8 cellular contexts compared by ENCODE assay signal in the genomic region with DNA sequence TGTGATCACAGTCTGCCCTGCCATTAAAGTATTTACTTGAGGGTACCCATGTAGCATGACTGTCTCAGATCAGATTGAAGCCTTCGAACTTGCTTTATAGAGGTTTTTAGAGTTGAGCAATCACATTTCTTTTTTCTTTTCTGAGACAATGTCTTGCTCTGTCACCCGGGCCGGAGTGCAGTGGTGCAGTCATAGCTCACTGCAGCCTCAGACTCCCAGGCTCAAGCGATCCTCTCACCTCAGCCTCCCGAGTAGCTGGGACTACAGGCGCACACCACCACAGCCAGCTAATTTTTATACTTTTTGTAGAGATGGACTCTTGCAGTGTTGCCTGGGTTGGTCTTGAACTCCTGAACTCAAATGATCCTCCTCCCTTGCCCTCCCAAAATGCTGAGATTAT.
"Had no signal": no experiment of that assay in that cellular context is flagged by ENCODE, and none has a peak within 500 bp of the region (broad histone marks: within the 10 kb centered on the region; RNA-seq: fewer than 3 reads in every experiment).

No MANE protein-coding gene starts in this region.

- FAIRE-seq: G401.6, GM12878, GM12891, GM12892, GM18507, GM19239 had no signal

- ATAC-seq: GM12878 had no signal

- H3K4me3 ChIP-seq: GM12878 had no signal

- DNase-seq: GDM1, GF-D8 had no signal
